In the genomic region with DNA sequence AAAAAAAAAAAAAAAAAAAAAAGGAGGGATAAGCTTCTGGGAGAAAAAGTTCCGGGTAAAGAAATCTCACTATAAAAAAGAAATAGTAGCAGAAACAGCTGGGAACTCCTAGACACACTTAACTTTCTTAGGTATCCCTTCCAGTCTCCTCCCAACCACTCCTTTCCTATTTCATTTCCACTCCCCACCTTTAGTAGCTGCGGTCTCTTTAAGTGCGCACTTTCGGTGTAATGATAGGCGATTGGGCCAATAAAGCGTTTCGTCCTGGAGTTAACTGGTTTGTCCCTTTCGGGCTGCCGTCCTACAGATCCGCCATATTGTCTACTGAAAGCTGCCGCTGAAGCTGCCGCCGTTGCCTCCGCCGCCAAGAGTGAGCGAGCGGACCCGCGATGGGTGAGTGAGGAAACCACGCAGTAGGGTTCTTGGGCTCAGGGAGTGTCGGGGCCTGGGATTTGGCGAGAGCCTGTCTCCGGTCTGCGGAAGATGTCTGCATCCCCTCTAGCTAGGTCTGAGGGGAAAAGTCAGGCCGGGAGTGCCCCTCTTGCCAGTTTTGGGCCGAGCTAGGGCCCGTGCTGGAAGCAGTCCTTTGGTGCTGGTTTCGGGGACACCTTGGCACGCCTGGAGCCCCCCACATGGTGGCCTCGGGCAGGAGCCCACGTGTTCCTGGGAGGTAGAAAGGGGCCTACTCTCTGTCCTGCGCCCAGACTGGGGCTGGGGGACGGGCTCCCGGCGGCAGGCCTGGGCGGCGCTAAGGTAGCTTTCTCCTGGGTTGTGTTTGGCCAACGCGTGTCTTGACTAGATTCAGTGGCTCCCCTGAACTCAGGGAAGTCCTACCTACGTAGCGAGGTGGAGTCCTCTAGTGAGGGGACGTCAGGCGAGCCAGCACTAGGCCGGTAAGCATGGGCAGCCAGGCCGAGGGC, we compare ENCODE assay signal across 1 cellular context.
TF ChIP-seq lines count a peak whose summit lies in the region.

A gene (plus strand): TSS at position 315 of the 920 bp plus-strand sequence. CDS start 75 bp downstream, at position 390.

TF ChIP-seq in K562, 482 proteins besides CTCF, POLR2A, EP300 and RAD21 (continued from another document):
- TF ChIP-seq, protein P1, sequence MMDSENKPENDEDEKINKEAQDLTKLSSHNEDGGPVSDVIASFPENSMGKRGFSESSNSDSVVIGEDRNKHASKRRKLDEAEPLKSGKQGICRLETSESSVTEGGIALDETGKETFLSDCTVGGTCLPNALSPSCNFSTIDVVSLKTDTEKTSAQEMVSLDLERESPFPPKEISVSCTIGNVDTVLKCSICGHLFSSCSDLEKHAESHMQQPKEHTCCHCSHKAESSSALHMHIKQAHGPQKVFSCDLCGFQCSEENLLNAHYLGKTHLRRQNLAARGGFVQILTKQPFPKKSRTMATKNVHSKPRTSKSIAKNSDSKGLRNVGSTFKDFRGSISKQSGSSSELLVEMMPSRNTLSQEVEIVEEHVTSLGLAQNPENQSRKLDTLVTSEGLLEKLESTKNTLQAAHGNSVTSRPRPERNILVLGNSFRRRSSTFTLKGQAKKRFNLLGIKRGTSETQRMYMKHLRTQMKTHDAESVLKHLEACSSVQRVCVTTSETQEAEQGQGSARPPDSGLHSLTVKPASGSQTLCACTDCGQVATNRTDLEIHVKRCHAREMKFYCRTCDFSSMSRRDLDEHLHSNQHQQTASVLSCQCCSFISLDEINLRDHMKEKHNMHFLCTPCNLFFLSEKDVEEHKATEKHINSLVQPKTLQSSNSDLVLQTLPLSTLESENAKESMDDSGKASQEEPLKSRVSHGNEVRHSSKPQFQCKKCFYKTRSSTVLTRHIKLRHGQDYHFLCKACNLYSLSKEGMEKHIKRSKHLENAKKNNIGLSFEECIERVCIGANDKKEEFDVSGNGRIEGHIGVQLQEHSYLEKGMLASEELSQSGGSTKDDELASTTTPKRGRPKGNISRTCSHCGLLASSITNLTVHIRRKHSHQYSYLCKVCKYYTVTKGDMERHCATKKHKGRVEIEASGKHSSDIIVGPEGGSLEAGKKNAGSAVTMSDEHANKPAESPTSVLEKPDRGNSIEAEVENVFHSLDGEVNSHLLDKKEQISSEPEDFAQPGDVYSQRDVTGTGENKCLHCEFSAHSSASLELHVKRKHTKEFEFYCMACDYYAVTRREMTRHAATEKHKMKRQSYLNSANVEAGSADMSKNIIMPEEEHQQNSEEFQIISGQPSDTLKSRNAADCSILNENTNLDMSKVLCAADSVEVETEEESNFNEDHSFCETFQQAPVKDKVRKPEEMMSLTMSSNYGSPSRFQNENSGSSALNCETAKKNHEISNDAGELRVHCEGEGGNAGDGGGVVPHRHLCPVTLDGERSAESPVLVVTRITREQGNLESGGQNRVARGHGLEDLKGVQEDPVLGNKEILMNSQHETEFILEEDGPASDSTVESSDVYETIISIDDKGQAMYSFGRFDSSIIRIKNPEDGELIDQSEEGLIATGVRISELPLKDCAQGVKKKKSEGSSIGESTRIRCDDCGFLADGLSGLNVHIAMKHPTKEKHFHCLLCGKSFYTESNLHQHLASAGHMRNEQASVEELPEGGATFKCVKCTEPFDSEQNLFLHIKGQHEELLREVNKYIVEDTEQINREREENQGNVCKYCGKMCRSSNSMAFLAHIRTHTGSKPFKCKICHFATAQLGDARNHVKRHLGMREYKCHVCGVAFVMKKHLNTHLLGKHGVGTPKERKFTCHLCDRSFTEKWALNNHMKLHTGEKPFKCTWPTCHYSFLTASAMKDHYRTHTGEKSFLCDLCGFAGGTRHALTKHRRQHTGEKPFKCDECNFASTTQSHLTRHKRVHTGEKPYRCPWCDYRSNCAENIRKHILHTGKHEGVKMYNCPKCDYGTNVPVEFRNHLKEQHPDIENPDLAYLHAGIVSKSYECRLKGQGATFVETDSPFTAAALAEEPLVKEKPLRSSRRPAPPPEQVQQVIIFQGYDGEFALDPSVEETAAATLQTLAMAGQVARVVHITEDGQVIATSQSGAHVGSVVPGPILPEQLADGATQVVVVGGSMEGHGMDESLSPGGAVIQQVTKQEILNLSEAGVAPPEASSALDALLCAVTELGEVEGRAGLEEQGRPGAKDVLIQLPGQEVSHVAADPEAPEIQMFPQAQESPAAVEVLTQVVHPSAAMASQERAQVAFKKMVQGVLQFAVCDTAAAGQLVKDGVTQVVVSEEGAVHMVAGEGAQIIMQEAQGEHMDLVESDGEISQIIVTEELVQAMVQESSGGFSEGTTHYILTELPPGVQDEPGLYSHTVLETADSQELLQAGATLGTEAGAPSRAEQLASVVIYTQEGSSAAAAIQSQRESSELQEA (IDR thresholded peaks at IDR 0.05; ENCODE audit: low read depth) = peak; percentile 99
TF ChIP-seq in K562: peak in this region for 146.
